ENCODE assay signal across 18 cellular contexts in genomic region chr12:15168279-15168678, GRCh38. TPM values are rescaled to one million over a fixed set of nuclear protein-coding genes. Genes with fewer than 3 reads are reported as not detected.
DNase-seq lines count a peak whose midpoint lies in the region; ATAC-seq and TF ChIP-seq lines count a peak whose summit lies in the region.
"Had no signal": no experiment of that assay in that cellular context is flagged by ENCODE, and none has a peak within 500 bp of the region (broad histone marks: within the 10 kb centered on the region; RNA-seq: fewer than 3 reads in every experiment).

No MANE protein-coding gene starts in this region.

- H3K4me3 Mint-ChIP-seq in type B pancreatic cell = no peak overlapping the region
- H3K4me3 Mint-ChIP-seq: CD8-positive, alpha-beta T cell had no signal

- peaks cover 3% of the 10 kb centered on the region for H3K27me3 Mint-ChIP-seq in type B pancreatic cell

- H3K36me3 ChIP-seq in ascending aorta (no peaks in the 10 kb centered on the region), rectal smooth muscle tissue (ENCODE audit: control insufficient read depth, insufficient read depth, low read length) (no peaks in the 10 kb centered on the region)
- H3K36me3 ChIP-seq: BLaER1 treated with 17β-estradiol and CSF1 and Interleukin-3, amounts not matched to agents 10 nM and 100 nM had no signal

- H3K4me1 ChIP-seq in ascending aorta (peaks cover 10 to 60% of the 10 kb centered on the region in 2 donors), rectal smooth muscle tissue (ENCODE audit: control insufficient read depth, insufficient read depth, low read length) (peaks cover 31% of the 10 kb centered on the region)

- peak overlapping the region; percentile 54 to 88 for H3K27ac ChIP-seq in ascending aorta
- H3K27ac ChIP-seq in rectal smooth muscle tissue (ENCODE audit: low read depth, low read length) = peak overlapping the region; percentile 58
- H3K27ac ChIP-seq: BLaER1 treated with 17β-estradiol and CSF1 and Interleukin-3, amounts not matched to agents 10 nM and 100 nM had no signal

- H3K27me3 ChIP-seq in ascending aorta (no peaks in the 10 kb centered on the region), rectal smooth muscle tissue (ENCODE audit: control insufficient read depth, insufficient read depth, low read length) (no peaks in the 10 kb centered on the region)
- H3K27me3 ChIP-seq: BLaER1 treated with 17β-estradiol and CSF1 and Interleukin-3, amounts not matched to agents 10 nM and 100 nM had no signal

- peak overlapping the region; percentile 4 for H3K27ac Mint-ChIP-seq in type B pancreatic cell
- H3K27ac Mint-ChIP-seq: CD8-positive, alpha-beta T cell had no signal

- no peaks in the 10 kb centered on the region for H3K9me3 ChIP-seq in ascending aorta

- H3K36me3 Mint-ChIP-seq in type B pancreatic cell = peaks cover 32% of the 10 kb centered on the region
- H3K36me3 Mint-ChIP-seq: CD8-positive, alpha-beta T cell had no signal

- intact Hi-C loops in ascending aorta (cut with DNase I) = loop anchor here (5.0 kb wide), 1 partner anchor 109 kb away; no protein-coding TSS in a partner anchor

- TF ChIP-seq CTCF in ascending aorta (IDR thresholded peaks at IDR 0.05) (no peak), fibroblast of villous mesenchyme (IDR thresholded peaks at IDR 0.05; ENCODE audit: insufficient read depth, low read depth, low read length) (no peak), type B pancreatic cell (conservative IDR thresholded peaks at IDR 0.05) (no peak)

- H3K9me3 Mint-ChIP-seq in type B pancreatic cell = no peaks in the 10 kb centered on the region

- peaks cover 11% of the 10 kb centered on the region for H3K4me1 Mint-ChIP-seq in type B pancreatic cell (ENCODE audit: unreplicated experiment)

- H3K4me3 ChIP-seq in ascending aorta (no peak overlapping the region), fibroblast of villous mesenchyme (ENCODE audit: low read depth, low read length) (no peak overlapping the region), rectal smooth muscle tissue (ENCODE audit: low read length) (no peak overlapping the region)
- H3K4me3 ChIP-seq: BLaER1 treated with 17β-estradiol and CSF1 and Interleukin-3, amounts not matched to agents 10 nM and 100 nM had no signal

- DNase-seq in ascending aorta (ENCODE audit: low spot score in 2 of 2) (no peak), fibroblast of villous mesenchyme (ENCODE audit: low read depth) (peak; percentile 30), type B pancreatic cell (ENCODE audit: extremely low spot score, unreplicated experiment) (no peak), NCI-H2107 treated with DMSO at 0.1 percent for 48 hours (lab: John Stamatoyannopoulos, UW; ENCODE audit: unreplicated experiment) (no peak)
- DNase-seq: CD8-positive, alpha-beta T cell; KG1; NCI-H1417; NCI-H187; NCI-H345; NCI-H524 treated with DMSO at 0.1 percent for 48 hours; SIG-M5 had no signal

- no peak for ATAC-seq in HG03095 (IDR thresholded peaks at IDR 0.05; ENCODE audit: unreplicated experiment)
- no peak for ATAC-seq in esophagus mucosa
- ATAC-seq: CD8-positive, alpha-beta T cell had no signal

- H3K9ac ChIP-seq in rectal smooth muscle tissue (ENCODE audit: low read length) = no peak overlapping the region
- H3K9ac ChIP-seq: BLaER1 treated with 17β-estradiol and CSF1 and Interleukin-3, amounts not matched to agents 10 nM and 100 nM had no signal

RNA-seq across cellular contexts. Expression of gene RERG, which starts 52.9 kb away (rescaled TPM):
- total RNA-seq in ascending aorta (55.7 TPM), fibroblast of villous mesenchyme (under 0.01 and 0.64 TPM in 2 replicates), type B pancreatic cell (ENCODE audit: low replicate concordance) (24.2 and 32.3 TPM in 2 replicates), esophagus mucosa (1.9 TPM)
- total RNA-seq: A673; CD8-positive, alpha-beta T cell; HT-29; RPMI7951 had no signal
